8 cellular contexts compared by ENCODE assay signal in the genomic region with DNA sequence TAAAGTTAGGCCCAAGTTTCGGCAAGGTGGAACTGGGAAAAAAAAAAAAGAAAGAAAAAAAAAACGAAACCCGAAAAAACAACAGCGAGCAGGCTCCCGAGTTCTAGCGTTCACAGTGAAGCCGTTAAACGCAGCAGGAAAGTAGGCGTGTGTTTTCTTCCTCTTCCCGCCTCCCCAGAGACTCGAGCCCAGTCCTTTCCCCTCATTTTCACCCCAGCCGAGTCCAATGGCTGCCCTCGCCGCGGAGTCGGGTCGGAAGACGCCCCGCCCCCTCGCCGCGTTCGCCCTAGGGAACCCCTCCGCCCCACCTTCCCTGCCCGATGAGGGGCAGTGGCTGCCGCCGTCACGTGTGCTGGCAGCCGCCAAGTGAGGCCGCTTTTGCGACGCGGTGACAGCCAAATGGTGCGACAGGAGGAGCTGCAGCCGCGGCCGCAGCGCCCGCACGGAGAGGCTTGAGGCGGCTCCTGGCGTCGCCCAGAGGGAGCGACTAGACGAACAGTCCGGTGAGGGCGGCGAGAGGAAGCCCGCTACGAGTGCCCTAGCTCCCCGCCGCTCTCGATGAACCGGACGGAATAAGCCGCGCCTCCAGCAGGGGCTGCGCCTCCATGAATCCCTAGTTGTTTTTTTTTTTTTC. TPM values are rescaled to one million over a fixed set of nuclear protein-coding genes. Genes with fewer than 3 reads are reported as not detected.
DNase-seq lines count a peak whose midpoint lies in the region; ATAC-seq and TF ChIP-seq lines count a peak whose summit lies in the region.

Gene PKN2, plus strand, starts transcription at position 426 of the 634 bp plus-strand sequence. CDS start 308 bp downstream, outside the sequence.

- no peaks in the 10 kb centered on the region for H3K9me2 ChIP-seq in PC-9 (ENCODE audit: insufficient read depth)

- ATAC-seq in GM21717 (IDR thresholded peaks at IDR 0.05; ENCODE audit: unreplicated experiment), result peak; percentile 89

- H3K27me3 ChIP-seq in PC-9 (ENCODE audit: insufficient read depth, low read depth), result no peaks in the 10 kb centered on the region

- no TSS peak for BruUV-seq in PC-9 (replicated peaks; lab: Mats Ljungman, UMichigan)

- peaks cover 36% of the 10 kb centered on the region for H3F3A ChIP-seq in PC-9 (ENCODE audit: insufficient read depth, low read depth)

- no peaks in the 10 kb centered on the region for H3K9me3 ChIP-seq in PC-9 (ENCODE audit: insufficient read depth, low read depth)

- peak; percentile 100 for DNase-seq in DMS53 treated with DMSO at 0.1 percent for 48 hours (lab: John Stamatoyannopoulos, UW; ENCODE audit: unreplicated experiment)
- peak; percentile 99 for DNase-seq in KBM-7
- DNase-seq in PC-9, result peak; percentile 97 to 98
- DNase-seq in activated T-cell treated with anti-CD3 and anti-CD28 coated beads, Interleukin-2, amount 50 U/mL, for 1 hour, result peak; percentile 95
- DNase-seq in epithelial cell of prostate (ENCODE audit: low read depth, low spot score), result peak; percentile 95
- DNase-seq in mucosa of gallbladder (ENCODE audit: low spot score), result peak; percentile 98
- DNase-seq in stimulated activated CD8-positive, alpha-beta memory T cell treated with anti-CD3 and anti-CD28 coated beads, Interleukin-4, amount 100 ng/mL, for 4 hours (ENCODE audit: low read depth in 2 of 2, low spot score in 1 of 2), result peak; percentile 88 to 94

- POLR2A ChIA-PET in PC-9 (lab: Charles Lee; ENCODE audit: unreplicated experiment), result interaction anchor here (0.5 to 0.7 kb wide), 8 partner anchors 11 to 301 kb away, joined by 3 to 23 read pairs (median 7); no protein-coding TSS in a partner anchor

- intact Hi-C loops in PC-9 (cut with micrococcal nuclease; ENCODE audit: unreplicated experiment), result loop anchor here (1.0 to 5.0 kb wide), 2 partner anchors 90 to 208 kb away; partner anchors contain the start of gene GTF2B

- H3K4me3 ChIP-seq in PC-9, result peak within 1 kb of the TSS; percentile 98

- peak within 1 kb of the TSS; percentile 94 for H2AFZ ChIP-seq in PC-9

- peaks cover 61% of the 10 kb centered on the region for H3K79me2 ChIP-seq in PC-9 (ENCODE audit: low read depth)

- H3K27ac ChIP-seq in PC-9 (peak within 1 kb of the TSS; percentile 90), epithelial cell of prostate (peak within 1 kb of the TSS; percentile 94)

- peaks cover 8% of the 10 kb centered on the region; the same call in 1 of the 2 replicates for H3K36me3 ChIP-seq in PC-9 (ENCODE audit: low read depth)

- CTCF ChIA-PET in PC-9 (lab: Charles Lee), result interaction anchor here (0.6 to 1.0 kb wide), 11 partner anchors 21 to 1685 kb away, joined by 3 to 7 read pairs (median 3); no protein-coding TSS in a partner anchor

- TF ChIP-seq CTCF in PC-9 (conservative IDR thresholded peaks at IDR 0.05), result no peak; the same call in 1 of the 2 replicates

- H3K4me2 ChIP-seq in PC-9, result peak within 1 kb of the TSS; percentile 89

- H4K20me1 ChIP-seq in PC-9 (ENCODE audit: insufficient read depth), result peaks cover 20% of the 10 kb centered on the region; the same call in 1 of the 2 replicates

- in situ Hi-C loops in KBM-7 (cut with MboI; ENCODE audit: low pct_unique_long_range_greater_than_20kb, low sequenced_read_pairs), result no loop called here

- H3K4me1 ChIP-seq in PC-9 (replicated peaks; ENCODE audit: insufficient read depth), result peaks cover 38% of the 10 kb centered on the region

RNA-seq across cellular contexts. Expression of gene PKN2, which starts in this region (rescaled TPM):
- total RNA-seq in PC-9 (2021) (79.3 and 81.8 TPM in 2 replicates), mucosa of gallbladder (34.6 TPM)

Comparison
In these comparisons a context has a peak if more than half of its experiments do, and no peak if none do; other contexts are left out.
1. Peak in every context shown above with its lines: DNase-seq, ATAC-seq, H3K4me3 ChIP-seq and H3K27ac ChIP-seq.